9 cellular contexts compared by ENCODE assay signal in genomic region chr1:156160000-156160743, GRCh38. TPM values are rescaled to one million over a fixed set of nuclear protein-coding genes. Genes with fewer than 3 reads are reported as not detected.
A peak's percentile ranks its signal among the peaks of the same experiment; 100 is the strongest.
DNase-seq lines count a peak whose midpoint lies in the region; ATAC-seq, FAIRE-seq and TF ChIP-seq lines count a peak whose summit lies in the region.
"Had no signal": no experiment of that assay in that cellular context is flagged by ENCODE, and none has a peak within 500 bp of the region (broad histone marks: within the 10 kb centered on the region; RNA-seq: fewer than 3 reads in every experiment).

No MANE protein-coding gene starts in this region.

- H3K9me3 ChIP-seq in prostate gland: no peaks in the 10 kb centered on the region

- H3K4me3 Mint-ChIP-seq in activated T-helper 1 cell treated with anti-CD3 and anti-CD28 coated beads, Interleukin-12 subunit alpha, Interleukin-12 subunit beta, Interleukin-2, Interleukin-4 antibody, amounts not matched to agents 30 ng/mL and 10 ng/mL and 1 ng/mL, durations not matched to agents 14 hours and 24 hours and 36 hours: peak overlapping the region; percentile 66

- no peaks in the 10 kb centered on the region for H3K4me1 ChIP-seq in prostate gland (replicated peaks)

- peak overlapping the region; percentile 67 for H3K27ac Mint-ChIP-seq in activated T-helper 1 cell treated with anti-CD3 and anti-CD28 coated beads, Interleukin-12 subunit alpha, Interleukin-12 subunit beta, Interleukin-2, Interleukin-4 antibody, amounts not matched to agents 30 ng/mL and 10 ng/mL and 1 ng/mL, durations not matched to agents 14 hours and 24 hours and 36 hours

- no peaks in the 10 kb centered on the region for H3K27me3 ChIP-seq in prostate gland (replicated peaks; ENCODE audit: insufficient read depth)

- H3K9me3 Mint-ChIP-seq in activated T-helper 1 cell treated with anti-CD3 and anti-CD28 coated beads, Interleukin-12 subunit alpha, Interleukin-12 subunit beta, Interleukin-2, Interleukin-4 antibody, amounts not matched to agents 30 ng/mL and 10 ng/mL and 1 ng/mL, durations not matched to agents 14 hours and 24 hours and 36 hours: peaks cover 3% of the 10 kb centered on the region

- ATAC-seq in Right ventricle myocardium superior (ENCODE audit: poor library complexity) (peak; percentile 36), GM21786 (IDR thresholded peaks at IDR 0.05; ENCODE audit: unreplicated experiment) (no peak), GM19397 (IDR thresholded peaks at IDR 0.05; ENCODE audit: unreplicated experiment) (no peak)

- no peak overlapping the region for H3K4me3 ChIP-seq in prostate gland

- peaks cover 3% of the 10 kb centered on the region for H3K27me3 Mint-ChIP-seq in activated T-helper 1 cell treated with anti-CD3 and anti-CD28 coated beads, Interleukin-12 subunit alpha, Interleukin-12 subunit beta, Interleukin-2, Interleukin-4 antibody, amounts not matched to agents 30 ng/mL and 10 ng/mL and 1 ng/mL, durations not matched to agents 14 hours and 24 hours and 36 hours (ENCODE audit: insufficient read depth)

- no peak for TF ChIP-seq POLR2A in GM12891 (IDR thresholded peaks at IDR 0.05; ENCODE audit: low read depth, low read length)
- no peak for TF ChIP-seq POLR2A in prostate gland (IDR thresholded peaks at IDR 0.05)

- 61% methylated on average over 13 of the region's 13 CpGs for WGBS in prostate gland

- intact Hi-C loops in activated T-helper 1 cell treated with anti-CD3 and anti-CD28 coated beads, Interleukin-12 subunit alpha, Interleukin-12 subunit beta, Interleukin-2, Interleukin-4 antibody, amounts not matched to agents 30 ng/mL and 10 ng/mL and 1 ng/mL, durations not matched to agents 14 hours and 24 hours and 36 hours (cut with micrococcal nuclease): loop anchor here (2.0 kb wide), 1 partner anchor 33 kb away; no protein-coding TSS in a partner anchor
- intact Hi-C loops in Right ventricle myocardium superior (cut with DNase I): no loop called here
- intact Hi-C loops in prostate gland (cut with DNase I): no loop called here

- peak overlapping the region; percentile 46 to 60 for H3K27ac ChIP-seq in prostate gland

- no peaks in the 10 kb centered on the region for H3K36me3 ChIP-seq in prostate gland

- DNase-seq in GM12891 (ENCODE audit: insufficient read length, low spot score): no peak
- no peak for DNase-seq in activated T-helper 1 cell treated with anti-CD3 and anti-CD28 coated beads, Interleukin-12 subunit alpha, Interleukin-12 subunit beta, Interleukin-2, Interleukin-4 antibody, amounts not matched to agents 30 ng/mL and 10 ng/mL and 1 ng/mL, durations not matched to agents 14 hours and 24 hours and 36 hours (ENCODE audit: low spot score)
- DNase-seq in Right ventricle myocardium superior: peak; percentile 53
- no peak for DNase-seq in prostate gland (ENCODE audit: low spot score)
- no peak for DNase-seq in ecto neural progenitor cell (ENCODE audit: low spot score)
- DNase-seq in GM10266 (ENCODE audit: extremely low spot score): no peak

- H3K36me3 Mint-ChIP-seq in activated T-helper 1 cell treated with anti-CD3 and anti-CD28 coated beads, Interleukin-12 subunit alpha, Interleukin-12 subunit beta, Interleukin-2, Interleukin-4 antibody, amounts not matched to agents 30 ng/mL and 10 ng/mL and 1 ng/mL, durations not matched to agents 14 hours and 24 hours and 36 hours (ENCODE audit: low read depth): peaks cover 10% of the 10 kb centered on the region

- H3K4me1 Mint-ChIP-seq in activated T-helper 1 cell treated with anti-CD3 and anti-CD28 coated beads, Interleukin-12 subunit alpha, Interleukin-12 subunit beta, Interleukin-2, Interleukin-4 antibody, amounts not matched to agents 30 ng/mL and 10 ng/mL and 1 ng/mL, durations not matched to agents 14 hours and 24 hours and 36 hours (ENCODE audit: low read depth): peaks cover 57% of the 10 kb centered on the region

- no peak for TF ChIP-seq CTCF in prostate gland (IDR thresholded peaks at IDR 0.05)
- TF ChIP-seq CTCF in GM10266 (IDR thresholded peaks at IDR 0.05; ENCODE audit: control insufficient read depth, insufficient read depth, low read depth, missing control alignments): no peak

- peak; percentile 5 for FAIRE-seq in GM12891 (lab: Jason Lieb, UNC)
- FAIRE-seq: frontal cortex had no signal

TF ChIP-seq in GM12891, 5 proteins besides CTCF, POLR2A, EP300 and RAD21:
- TF ChIP-seq TAF1 (IDR thresholded peaks at IDR 0.05; ENCODE audit: low read depth, low read length): no peak
- TF ChIP-seq PAX5 (IDR thresholded peaks at IDR 0.05; ENCODE audit: insufficient read depth, low read length, severe bottlenecking): no peak
TF ChIP-seq in GM12891: peak in this region for 0.

RNA-seq across cellular contexts. Expression of gene SEMA4A, which starts 6.8 kb away (rescaled TPM):
- polyA plus RNA-seq in GM12891 (2012; ENCODE audit: low read depth, missing spikeins): 26.3 TPM
- total RNA-seq in activated T-helper 1 cell treated with anti-CD3 and anti-CD28 coated beads, Interleukin-12 subunit alpha, Interleukin-12 subunit beta, Interleukin-2, Interleukin-4 antibody, amounts not matched to agents 30 ng/mL and 10 ng/mL and 1 ng/mL, durations not matched to agents 14 hours and 24 hours and 36 hours: 8.8 and 9.0 TPM in 2 replicates
- 1.4 TPM for total RNA-seq in Right ventricle myocardium superior
- 10 to 100 TPM; 22.9 to 44.9 TPM for total RNA-seq in prostate gland

RNA-seq across cellular contexts. Expression of gene SLC25A44, which starts 33.7 kb away (rescaled TPM):
- polyA plus RNA-seq in GM12891 (2012; ENCODE audit: low read depth, missing spikeins): 14.1 TPM
- 67.6 and 79.3 TPM in 2 replicates for total RNA-seq in activated T-helper 1 cell treated with anti-CD3 and anti-CD28 coated beads, Interleukin-12 subunit alpha, Interleukin-12 subunit beta, Interleukin-2, Interleukin-4 antibody, amounts not matched to agents 30 ng/mL and 10 ng/mL and 1 ng/mL, durations not matched to agents 14 hours and 24 hours and 36 hours
- 15.8 TPM for total RNA-seq in Right ventricle myocardium superior
- 10 to 100 TPM; 14.2 to 16.5 TPM for total RNA-seq in prostate gland

RNA-seq across cellular contexts. Expression of gene LMNA, which starts 45.7 kb away (rescaled TPM):
- polyA plus RNA-seq in GM12891 (2012; ENCODE audit: low read depth, missing spikeins): 70.7 TPM
- 80.1 and 84.1 TPM in 2 replicates for total RNA-seq in activated T-helper 1 cell treated with anti-CD3 and anti-CD28 coated beads, Interleukin-12 subunit alpha, Interleukin-12 subunit beta, Interleukin-2, Interleukin-4 antibody, amounts not matched to agents 30 ng/mL and 10 ng/mL and 1 ng/mL, durations not matched to agents 14 hours and 24 hours and 36 hours
- total RNA-seq in Right ventricle myocardium superior (270 TPM), prostate gland (100 to 1,000 TPM; 227 to 265 TPM)

RNA-seq across cellular contexts. Expression of gene PMF1, which starts 52.6 kb away (rescaled TPM):
- polyA plus RNA-seq in GM12891 (2012; ENCODE audit: low read depth, missing spikeins): 49.7 TPM
- 105 and 111 TPM in 2 replicates for total RNA-seq in activated T-helper 1 cell treated with anti-CD3 and anti-CD28 coated beads, Interleukin-12 subunit alpha, Interleukin-12 subunit beta, Interleukin-2, Interleukin-4 antibody, amounts not matched to agents 30 ng/mL and 10 ng/mL and 1 ng/mL, durations not matched to agents 14 hours and 24 hours and 36 hours
- total RNA-seq in Right ventricle myocardium superior: 64.8 TPM
- total RNA-seq in prostate gland: 100 to 1,000 TPM in 1 of 2 donors, 10 to 100 TPM in 1; 64.6 to 125 TPM
